10 cellular contexts compared by ENCODE assay signal in genomic region chr1:159056069-159056698, GRCh38. TPM values are rescaled to one million over a fixed set of nuclear protein-coding genes. Genes with fewer than 3 reads are reported as not detected.
DNase-seq lines count a peak whose midpoint lies in the region; ATAC-seq, FAIRE-seq and TF ChIP-seq lines count a peak whose summit lies in the region.
"Had no signal": no experiment of that assay in that cellular context is flagged by ENCODE, and none has a peak within 500 bp of the region (broad histone marks: within the 10 kb centered on the region; RNA-seq: fewer than 3 reads in every experiment).

No MANE protein-coding gene starts in this region.

- H3K4me2 ChIP-seq in K562 (ENCODE audit: insufficient read depth, low read length), result no peak overlapping the region
- H3K4me2 ChIP-seq in neural progenitor cell, result no peak overlapping the region

- H3K9me3 ChIP-seq in K562 (replicated peaks; ENCODE audit: control insufficient read depth, insufficient read depth, low read depth, low read length), result no peaks in the 10 kb centered on the region
- H3K9me3 ChIP-seq in neural progenitor cell (ENCODE audit: low read depth), result no peaks in the 10 kb centered on the region

- H3K36me3 ChIP-seq in K562 (ENCODE audit: control insufficient read depth, insufficient read depth, low read length) (no peaks in the 10 kb centered on the region), neural progenitor cell (peaks cover 8% of the 10 kb centered on the region)

- TF ChIP-seq POLR2A in K562 (conservative IDR thresholded peaks at IDR 0.05), result no peak

- in situ Hi-C loops in K562 (cut with MboI), result no loop called here

- TF ChIP-seq RAD21 in K562 (CRISPR knock-in tag; conservative IDR thresholded peaks at IDR 0.05 in 1 of 2, IDR thresholded peaks at IDR 0.05 in 1 of 2), result no peak; a peak in 1 of 4 replicates

- peaks cover 8% of the 10 kb centered on the region for H3K36me3 Mint-ChIP-seq in neural progenitor cell

- no peak for TF ChIP-seq EP300 in K562 (IDR thresholded peaks at IDR 0.05; ENCODE audit: low read length)

- TF ChIP-seq CTCF in K562 (IDR thresholded peaks at IDR 0.05 in 2 of 3, conservative IDR thresholded peaks at IDR 0.05 in 1 of 3; ENCODE audit: insufficient read depth in 2 of 3, low read depth in 1 of 3, low read length in 3 of 3) (peak; percentile 26 to 47 (median 42); a peak in 4 of 6 replicates), neural progenitor cell (IDR thresholded peaks at IDR 0.05) (peak; percentile 41)

- H3K27me3 Mint-ChIP-seq in neural progenitor cell (ENCODE audit: insufficient read depth, low read depth), result peaks cover 8% of the 10 kb centered on the region

- intact Hi-C loops in K562 (cut with micrococcal nuclease), result no loop called here

- peak; percentile 23 for FAIRE-seq in K562 (lab: Jason Lieb, UNC)
- FAIRE-seq: RCC 7860 had no signal

- H3K27ac ChIP-seq in K562 (ENCODE audit: extremely low read depth, low read depth, low read length), result no peak overlapping the region
- no peak overlapping the region for H3K27ac ChIP-seq in neural progenitor cell

- ATAC-seq in K562 (peak; percentile 63; the same call in 2 of the 3 replicates), GM21717 (IDR thresholded peaks at IDR 0.05; ENCODE audit: unreplicated experiment) (no peak), HG02763 (IDR thresholded peaks at IDR 0.05; ENCODE audit: unreplicated experiment) (no peak), HG02623 (IDR thresholded peaks at IDR 0.05; ENCODE audit: unreplicated experiment) (no peak)

- H3K9me1 ChIP-seq in K562 (ENCODE audit: control insufficient read depth, insufficient read depth, low read length), result no peaks in the 10 kb centered on the region

- H3K4me1 Mint-ChIP-seq in neural progenitor cell, result peaks cover 31% of the 10 kb centered on the region

- H4K20me1 ChIP-seq in K562 (replicated peaks; ENCODE audit: control insufficient read depth, insufficient read depth, low read length) (no peaks in the 10 kb centered on the region), neural progenitor cell (ENCODE audit: low read depth) (no peaks in the 10 kb centered on the region)

- H3K27me3 ChIP-seq in K562 (ENCODE audit: control insufficient read depth in 2 of 2, insufficient read depth in 2 of 2, low read length in 2 of 2), result no peaks in the 10 kb centered on the region
- H3K27me3 ChIP-seq in neural progenitor cell, result no peaks in the 10 kb centered on the region

- CTCF ChIA-PET in K562 (lab: Yijun Ruan, JAX; ENCODE audit: low intra/inter-chr PET ratio), result no interaction called here

- H3K27ac Mint-ChIP-seq in neural progenitor cell, result peak overlapping the region; percentile 16

- POLR2A ChIA-PET in K562 (lab: Yijun Ruan, JAX), result no interaction called here

- no peak overlapping the region for H3K4me3 Mint-ChIP-seq in neural progenitor cell

- H3K9me3 Mint-ChIP-seq in neural progenitor cell, result peaks cover 3% of the 10 kb centered on the region

- H3K4me1 ChIP-seq in K562 (replicated peaks in 1 of 2; ENCODE audit: control insufficient read depth in 2 of 2, insufficient read depth in 2 of 2, low read length in 2 of 2), result no peaks in the 10 kb centered on the region
- H3K4me1 ChIP-seq in neural progenitor cell, result peaks cover 9% of the 10 kb centered on the region

- H3K79me2 ChIP-seq in K562 (ENCODE audit: control insufficient read depth, insufficient read depth, low read length) (no peaks in the 10 kb centered on the region), neural progenitor cell (ENCODE audit: low read depth) (no peaks in the 10 kb centered on the region)

- 25% methylated on average over 6 of the region's 7 CpGs for WGBS in K562 (ENCODE audit: insufficient coverage, low coverage, missing lambda C conversion rate)

- BruUV-seq in K562 (replicated peaks; lab: Mats Ljungman, UMichigan), result no TSS peak

- H3K9ac ChIP-seq in K562 (ENCODE audit: insufficient read depth in 1 of 2, low read depth in 2 of 2, low read length in 2 of 2) (no peak overlapping the region), neural progenitor cell (no peak overlapping the region)

- no peaks in the 10 kb centered on the region for H3F3A ChIP-seq in neural progenitor cell (ENCODE audit: low read depth)

- H3K4me3 ChIP-seq in K562 (no peak overlapping the region), neural progenitor cell (no peak overlapping the region)

- H2AFZ ChIP-seq in K562 (ENCODE audit: low read depth, low read length) (no peak overlapping the region), neural progenitor cell (replicated peaks) (peak overlapping the region; percentile 38)

- DNase-seq in SKM-1 treated with dmso at 0.1 percent for 144 hours (lab: John Stamatoyannopoulos, UW; ENCODE audit: unreplicated experiment), result peak; percentile 28
- DNase-seq in SKM-1 (lab: John Stamatoyannopoulos, UW; ENCODE audit: unreplicated experiment), result no peak
- peak; percentile 21 for DNase-seq in M059J (ENCODE audit: low read depth)
- peak in 1 of 4 experiments; percentile 20 for DNase-seq in K562 (ENCODE audit: extremely low read depth in 1 of 4, low spot score in 3 of 4)
- peak; percentile 28 for DNase-seq in neural progenitor cell (ENCODE audit: low spot score)
- DNase-seq: cortex of kidney had no signal

TF ChIP-seq in K562, 482 proteins besides CTCF, POLR2A, EP300 and RAD21:
- TF ChIP-seq ETV1 (tag; conservative IDR thresholded peaks at IDR 0.05; ENCODE audit: low read depth), result no peak
- no peak for TF ChIP-seq PHF21A (IDR thresholded peaks at IDR 0.05; ENCODE audit: borderline replicate concordance, low read depth)
- peak; percentile 53 for TF ChIP-seq GABPA (tag; conservative IDR thresholded peaks at IDR 0.05; ENCODE audit: low read depth)
- no peak for TF ChIP-seq EP400 (IDR thresholded peaks at IDR 0.05)
- no peak for TF ChIP-seq NEUROD1 (IDR thresholded peaks at IDR 0.05; ENCODE audit: borderline replicate concordance, low read depth, low read length, partially characterized antibody)

RNA-seq across cellular contexts. Expression of gene AIM2, which starts 20.4 kb away (rescaled TPM):
- total RNA-seq in M059J (2014; rRNA removed; shearing (Covaris generic)), result 1.7 TPM in 1 of 2 replicates, not detected in the other
- not detected in 2 replicates for total RNA-seq in K562 (2011; cell fraction: chromatin; rRNA removed; ENCODE audit: low replicate concordance)
- total RNA-seq in K562 (2011; cell fraction: nucleolus; rRNA removed), result not detected in 2 replicates
- not detected in 2 replicates for total RNA-seq in K562 (2011; cell fraction: nucleoplasm; rRNA removed)
- total RNA-seq in K562 (2014; rRNA removed) (0.08 and 0.86 TPM in 2 replicates), K562 (2014; rRNA removed; fragmentation: Illumina TruSeq; extraction: Trizol) (0.33 TPM in 1 of 2 replicates, not detected in the other), K562 (2015; rRNA removed; fragmentation: Illumina TruSeq; extraction: Trizol) (0.15 and 0.22 TPM in 2 replicates), K562 (2021) (0.22 TPM in 1 of 2 replicates, not detected in the other), neural progenitor cell (ENCODE audit: low replicate concordance) (2.9 and 3.4 TPM in 2 replicates)
- polyA plus RNA-seq in K562 (2011; rRNA removed) (0.10 TPM in 1 of 2 replicates, not detected in the other), K562 (2014; fragmentation: Illumina TruSeq; extraction: Trizol) (0.12 and 0.18 TPM in 2 replicates), K562 (2014; fragmentation: Nextera tagmentation; extraction: Ambion mirVana) (under 1 TPM; 0.18 to 0.24 TPM), K562 (2014; rRNA removed) (0.95 TPM in 1 of 2 replicates, not detected in the other)
- not detected in 2 replicates for polyA plus RNA-seq in K562 (2011; cell fraction: cytosol; rRNA removed)
- not detected in 2 replicates for polyA plus RNA-seq in K562 (2011; cell fraction: nucleus; rRNA removed)
- 0.40 and 0.86 TPM in 2 replicates for polyA plus RNA-seq in K562 (2012)
- 0.18 TPM in 1 of 2 replicates, not detected in the other for polyA minus RNA-seq in K562 (2011; rRNA and poly(A)+ RNA removed)
- polyA minus RNA-seq in K562 (2011; cell fraction: cytosol; rRNA and poly(A)+ RNA removed), result not detected in 2 replicates
- not detected in 2 replicates for polyA minus RNA-seq in K562 (2011; cell fraction: nucleus; rRNA and poly(A)+ RNA removed)

RNA-seq across cellular contexts. Expression of gene IFI16, which starts 46.5 kb away (rescaled TPM):
- total RNA-seq in M059J (2014; rRNA removed; shearing (Covaris generic)), result 75.9 and 103 TPM in 2 replicates
- 0.25 and 0.32 TPM in 2 replicates for total RNA-seq in K562 (2011; cell fraction: chromatin; rRNA removed; ENCODE audit: low replicate concordance)
- 0.17 TPM in 1 of 2 replicates, not detected in the other for total RNA-seq in K562 (2011; cell fraction: nucleolus; rRNA removed)
- 0.84 TPM in 1 of 2 replicates, not detected in the other for total RNA-seq in K562 (2011; cell fraction: nucleoplasm; rRNA removed)
- total RNA-seq in K562 (2014; rRNA removed), result 1.2 and 1.6 TPM in 2 replicates
- 0.45 and 1.0 TPM in 2 replicates for total RNA-seq in K562 (2014; rRNA removed; fragmentation: Illumina TruSeq; extraction: Trizol)
- 1.4 and 1.9 TPM in 2 replicates for total RNA-seq in K562 (2015; rRNA removed; fragmentation: Illumina TruSeq; extraction: Trizol)
- 1.1 and 1.8 TPM in 2 replicates for total RNA-seq in K562 (2021)
- polyA plus RNA-seq in K562 (2011; rRNA removed), result 0.18 and 0.70 TPM in 2 replicates
- polyA plus RNA-seq in K562 (2011; cell fraction: cytosol; rRNA removed), result 0.04 and 0.19 TPM in 2 replicates
- 0.15 and 0.51 TPM in 2 replicates for polyA plus RNA-seq in K562 (2011; cell fraction: nucleus; rRNA removed)
- 2.9 and 16.3 TPM in 2 replicates for polyA plus RNA-seq in K562 (2012)
- polyA plus RNA-seq in K562 (2014; fragmentation: Illumina TruSeq; extraction: Trizol), result 2.6 and 3.2 TPM in 2 replicates
- polyA plus RNA-seq in K562 (2014; fragmentation: Nextera tagmentation; extraction: Ambion mirVana), result 1 to 10 TPM; 1.7 to 2.8 TPM
- 1.6 and 2.3 TPM in 2 replicates for polyA plus RNA-seq in K562 (2014; rRNA removed)
- polyA minus RNA-seq in K562 (2011; rRNA and poly(A)+ RNA removed), result 0.33 and 0.63 TPM in 2 replicates
- polyA minus RNA-seq in K562 (2011; cell fraction: cytosol; rRNA and poly(A)+ RNA removed), result 0.67 TPM in 1 of 2 replicates, not detected in the other
- 0.27 TPM in 1 of 2 replicates, not detected in the other for polyA minus RNA-seq in K562 (2011; cell fraction: nucleus; rRNA and poly(A)+ RNA removed)
- 4.0 and 5.4 TPM in 2 replicates for total RNA-seq in neural progenitor cell (ENCODE audit: low replicate concordance)

Comparison
In these comparisons a context has a peak if more than half of its experiments do, and no peak if none do; other contexts are left out.
1. RNA of gene IFI16, which starts 46.5 kb away (total RNA-seq): 75.9 to 103 TPM in M059J; 4.0 to 5.4 TPM in neural progenitor cell and 0.17 to 1.9 TPM in K562; every median in the first group is over 10 times any median in the second.